Comparison of ENCODE assay signal across 8 cellular contexts in the genomic region with DNA sequence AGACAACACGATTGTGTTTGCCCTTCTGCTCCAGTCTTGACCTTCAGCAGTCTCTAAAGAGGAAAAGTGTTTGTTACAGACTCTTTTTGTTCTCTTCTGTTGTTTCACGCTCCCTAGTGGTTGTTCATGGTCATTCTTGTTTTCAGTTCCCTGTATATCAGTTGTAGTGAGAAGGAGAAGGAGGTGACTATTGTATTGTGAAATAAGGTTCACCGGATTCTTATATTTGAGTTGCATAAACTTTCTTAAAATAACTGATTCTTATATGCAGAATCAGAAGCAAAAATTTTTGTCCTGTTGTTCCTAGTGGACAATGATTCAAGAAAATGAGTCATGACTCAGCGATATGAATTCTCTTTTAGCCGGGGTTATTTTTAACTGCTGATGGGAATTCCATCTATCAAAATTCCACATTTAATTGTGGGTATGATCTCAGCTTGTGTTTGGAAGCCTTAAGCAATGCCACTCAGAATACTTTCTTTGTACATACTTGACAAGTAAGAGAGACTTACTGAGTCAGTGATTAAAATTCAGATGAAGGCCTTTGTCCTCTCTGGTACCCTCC.
A peak's percentile ranks its signal among the peaks of the same experiment; 100 is the strongest.
DNase-seq lines count a peak whose midpoint lies in the region; ATAC-seq and TF ChIP-seq lines count a peak whose summit lies in the region.

No MANE protein-coding gene starts in this region.

- ATAC-seq in GM18909 (IDR thresholded peaks at IDR 0.05; ENCODE audit: poor library complexity, unreplicated experiment) (peak; percentile 68), body of pancreas (peak; percentile 61)
- ATAC-seq in CD8-positive, alpha-beta T cell, result no peak

- H3K4me1 Mint-ChIP-seq in CD8-positive, alpha-beta T cell (ENCODE audit: low read depth), result no peaks in the 10 kb centered on the region

- CTCF ChIA-PET in CD8-positive, alpha-beta T cell (lab: Charles Lee), result no interaction called here

- H3K36me3 ChIP-seq in body of pancreas (replicated peaks in 1 of 2; ENCODE audit: insufficient read depth in 1 of 2, low read depth in 2 of 2) (no peaks in the 10 kb centered on the region), thyroid gland (no peaks in the 10 kb centered on the region)
- no peaks in the 10 kb centered on the region for H3K36me3 ChIP-seq in CD8-positive, alpha-beta T cell (ENCODE audit: insufficient read depth, low read length)

- peak; percentile 48 for DNase-seq in LoVo (ENCODE audit: low spot score)
- DNase-seq in body of pancreas, result peak in 1 of 4 donors; percentile 17
- peak; percentile 65 for DNase-seq in inferior parietal cortex (ENCODE audit: extremely low spot score)
- peak in 1 of 2 donors; percentile 2 for DNase-seq in thyroid gland
- no peak for DNase-seq in CD8-positive, alpha-beta T cell
- DNase-seq in NCI-H187 (lab: John Stamatoyannopoulos, UW), result no peak
- no peak for DNase-seq in activated T-cell treated with anti-CD3 and anti-CD28 coated beads, Interleukin-2, amount 50 U/mL, for 48 hours

- 16 to 22% methylated on average over 5 of the region's 5 CpGs for WGBS in body of pancreas, 2 donors
- 37 to 42% methylated on average over 5 of the region's 5 CpGs for WGBS in thyroid gland, 2 donors

- intact Hi-C loops in body of pancreas (cut with DNase I), result no loop called here
- intact Hi-C loops in thyroid gland (cut with DNase I), result no loop called here
- intact Hi-C loops in CD8-positive, alpha-beta T cell (cut with DNase I, micrococcal nuclease), result no loop called here

- H3K27ac ChIP-seq in body of pancreas, result peak overlapping the region in 3 of 4 donors; percentile 58 to 75 (median 68)
- H3K27ac ChIP-seq in thyroid gland, result peak overlapping the region; percentile 20 to 49 (median 33)
- no peak overlapping the region for H3K27ac ChIP-seq in CD8-positive, alpha-beta T cell (ENCODE audit: low read depth, low read length)

- no peak for TF ChIP-seq POLR2A in body of pancreas (IDR thresholded peaks at IDR 0.05)
- TF ChIP-seq POLR2A in thyroid gland (IDR thresholded peaks at IDR 0.05), result no peak

- H3K4me1 ChIP-seq in body of pancreas, result peaks cover 15% of the 10 kb centered on the region
- H3K4me1 ChIP-seq in thyroid gland, result peaks cover 10 to 36% of the 10 kb centered on the region in 2 donors
- H3K4me1 ChIP-seq in CD8-positive, alpha-beta T cell (ENCODE audit: insufficient read depth, low read length), result no peaks in the 10 kb centered on the region

- no peak overlapping the region for H3K4me3 Mint-ChIP-seq in CD8-positive, alpha-beta T cell

- H3K36me3 Mint-ChIP-seq in CD8-positive, alpha-beta T cell, result no peaks in the 10 kb centered on the region

- H3K4me3 ChIP-seq in body of pancreas (no peak overlapping the region), thyroid gland (replicated peaks in 1 of 3) (no peak overlapping the region)
- no peak overlapping the region for H3K4me3 ChIP-seq in CD8-positive, alpha-beta T cell (ENCODE audit: low read depth, low read length)

- peak; percentile 13 to 63 (median 50) for TF ChIP-seq CTCF in body of pancreas (IDR thresholded peaks at IDR 0.05)
- peak in 5 of 6 experiments; percentile 10 to 68 (median 53) for TF ChIP-seq CTCF in thyroid gland (IDR thresholded peaks at IDR 0.05)
- no peak for TF ChIP-seq CTCF in CD8-positive, alpha-beta T cell (IDR thresholded peaks at IDR 0.05)

- H3K27me3 Mint-ChIP-seq in CD8-positive, alpha-beta T cell (ENCODE audit: low read depth), result no peaks in the 10 kb centered on the region

- POLR2A ChIA-PET in CD8-positive, alpha-beta T cell (lab: Charles Lee), result no interaction called here

- H3K27ac Mint-ChIP-seq in CD8-positive, alpha-beta T cell, result no peak overlapping the region

- no peaks in the 10 kb centered on the region for H3K9me3 Mint-ChIP-seq in CD8-positive, alpha-beta T cell

- H3K9me3 ChIP-seq in body of pancreas (no peaks in the 10 kb centered on the region), thyroid gland (no peaks in the 10 kb centered on the region)
- no peaks in the 10 kb centered on the region for H3K9me3 ChIP-seq in CD8-positive, alpha-beta T cell (ENCODE audit: low read length)

- H3K27me3 ChIP-seq in body of pancreas (no peaks in the 10 kb centered on the region), thyroid gland (no peaks in the 10 kb centered on the region)
- H3K27me3 ChIP-seq in CD8-positive, alpha-beta T cell (ENCODE audit: insufficient read depth, low read length), result no peaks in the 10 kb centered on the region

Comparison
In these comparisons a context has a peak if more than half of its experiments do, and no peak if none do; other contexts are left out.
1. DNase-seq: peak in LoVo (single experiment) and inferior parietal cortex (single experiment); none in CD8-positive, alpha-beta T cell (0 of 7), NCI-H187 (0 of 2) and activated T-cell treated with anti-CD3 and anti-CD28 coated beads, Interleukin-2, amount 50 U/mL, for 48 hours (0 of 2).